8 cellular contexts compared by ENCODE assay signal in genomic region chr1:230978491-230979388, GRCh38. TPM values are rescaled to one million over a fixed set of nuclear protein-coding genes. Genes with fewer than 3 reads are reported as not detected.
DNase-seq lines count a peak whose midpoint lies in the region; ATAC-seq and FAIRE-seq lines count a peak whose summit lies in the region.

TSS of gene ARV1 (plus strand) at chr1:230979094. CDS start at chr1:230979106, 12 bp downstream.
A gene with protein sequence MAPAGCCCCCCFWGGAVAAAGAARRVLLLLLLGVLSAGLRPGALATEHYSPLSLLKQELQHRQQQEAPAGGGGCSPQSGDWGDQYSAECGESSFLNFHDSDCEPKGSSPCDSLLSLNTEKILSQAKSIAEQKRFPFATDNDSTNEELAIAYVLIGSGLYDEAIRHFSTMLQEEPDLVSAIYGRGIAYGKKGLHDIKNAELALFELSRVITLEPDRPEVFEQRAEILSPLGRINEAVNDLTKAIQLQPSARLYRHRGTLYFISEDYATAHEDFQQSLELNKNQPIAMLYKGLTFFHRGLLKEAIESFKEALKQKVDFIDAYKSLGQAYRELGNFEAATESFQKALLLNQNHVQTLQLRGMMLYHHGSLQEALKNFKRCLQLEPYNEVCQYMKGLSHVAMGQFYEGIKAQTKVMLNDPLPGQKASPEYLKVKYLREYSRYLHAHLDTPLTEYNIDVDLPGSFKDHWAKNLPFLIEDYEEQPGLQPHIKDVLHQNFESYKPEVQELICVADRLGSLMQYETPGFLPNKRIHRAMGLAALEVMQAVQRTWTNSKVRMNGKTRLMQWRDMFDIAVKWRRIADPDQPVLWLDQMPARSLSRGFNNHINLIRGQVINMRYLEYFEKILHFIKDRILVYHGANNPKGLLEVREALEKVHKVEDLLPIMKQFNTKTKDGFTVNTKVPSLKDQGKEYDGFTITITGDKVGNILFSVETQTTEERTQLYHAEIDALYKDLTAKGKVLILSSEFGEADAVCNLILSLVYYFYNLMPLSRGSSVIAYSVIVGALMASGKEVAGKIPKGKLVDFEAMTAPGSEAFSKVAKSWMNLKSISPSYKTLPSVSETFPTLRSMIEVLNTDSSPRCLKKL (minus strand): TSS chr1:230978861. CDS start chr1:230978830, 31 bp downstream.

- H3K27ac ChIP-seq in effector memory CD4-positive, alpha-beta T cell (ENCODE audit: insufficient read depth, low read length, poor library complexity, severe bottlenecking) = peak within 1 kb of the TSS; percentile 69

- H3K27me3 ChIP-seq in effector memory CD4-positive, alpha-beta T cell (replicated peaks; ENCODE audit: control insufficient read depth, insufficient read depth, low read length, poor library complexity, severe bottlenecking) = no peaks in the 10 kb centered on the region

- DNase-seq in Caki2 (ENCODE audit: low read depth) (peak; percentile 99), HTR-8/SVneo (ENCODE audit: insufficient read length, low spot score) (peak; percentile 98), NOMO-1 treated with DMSO at 0.1 percent for 48 hours (lab: John Stamatoyannopoulos, UW; ENCODE audit: unreplicated experiment) (peak; percentile 99), medulla oblongata (ENCODE audit: extremely low spot score) (peak; percentile 99)
- peak; percentile 91 to 98 for DNase-seq in activated CD8-positive, alpha-beta memory T cell treated with anti-CD3 and anti-CD28 coated beads for 4 hours (ENCODE audit: low read depth in 2 of 2)
- peak; percentile 94 to 98 (median 95) for DNase-seq in effector memory CD4-positive, alpha-beta T cell
- peak; percentile 94 for DNase-seq in stimulated activated CD8-positive, alpha-beta memory T cell treated with anti-CD3 and anti-CD28 coated beads, Interleukin-12 subunit alpha, Interleukin-12 subunit beta, amount 100 ng/mL, for 1 hour (ENCODE audit: low read depth)

- peaks cover 3% of the 10 kb centered on the region for H3K36me3 ChIP-seq in effector memory CD4-positive, alpha-beta T cell (ENCODE audit: control insufficient read depth, insufficient read depth, low read length)

- peak; percentile 90 for FAIRE-seq in HTR-8/SVneo (lab: Jason Lieb, UNC)

- in situ Hi-C loops in Caki2 (cut with HindIII; ENCODE audit: low pct_unique_long_range_greater_than_20kb, low sequenced_read_pairs) = no loop called here

- H3K4me1 ChIP-seq in effector memory CD4-positive, alpha-beta T cell (ENCODE audit: control insufficient read depth, insufficient read depth, low read length, poor library complexity, severe bottlenecking) = peaks cover 40% of the 10 kb centered on the region

- peak within 1 kb of the TSS; percentile 73 for H3K4me3 ChIP-seq in effector memory CD4-positive, alpha-beta T cell (ENCODE audit: insufficient read depth, low read depth, low read length, poor library complexity, severe bottlenecking)

- peak; percentile 86 for ATAC-seq in GM21367 (IDR thresholded peaks at IDR 0.05; ENCODE audit: unreplicated experiment)

- H3K9me3 ChIP-seq in effector memory CD4-positive, alpha-beta T cell (ENCODE audit: control insufficient read depth, low read length) = no peaks in the 10 kb centered on the region

RNA-seq across cellular contexts. Expression of gene ARV1, which starts in this region (rescaled TPM):
- total RNA-seq in Caki2 (2014; rRNA removed; shearing (Covaris generic); ENCODE audit: low replicate concordance) = 0.55 and 20.8 TPM in 2 replicates

RNA-seq across cellular contexts. Expression of the second gene that starts in this region (rescaled TPM):
- total RNA-seq in Caki2 (2014; rRNA removed; shearing (Covaris generic); ENCODE audit: low replicate concordance) = 4.0 and 7.6 TPM in 2 replicates

Comparison
In these comparisons a context has a peak if more than half of its experiments do, and no peak if none do; other contexts are left out.
1. Peak in every context shown above with its lines: DNase-seq, ATAC-seq, H3K4me3 ChIP-seq and H3K27ac ChIP-seq.